In the genomic region with DNA sequence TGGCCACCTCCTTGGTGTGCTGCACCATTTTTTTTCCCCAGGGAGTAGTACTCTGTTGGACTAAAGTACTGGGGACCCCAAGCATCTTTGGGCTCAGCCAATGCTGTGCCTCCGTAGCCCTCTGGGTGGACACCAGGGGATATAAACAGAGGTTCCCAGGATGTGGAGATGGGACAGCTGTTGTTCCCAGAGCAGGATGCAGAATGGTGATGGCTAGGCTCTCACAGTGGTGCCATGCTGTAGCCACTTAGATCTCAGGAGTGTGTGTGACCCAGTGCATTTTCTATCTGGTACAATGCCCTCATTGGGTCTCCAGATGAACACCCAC, we compare ENCODE assay signal across 2 cellular contexts.
TF ChIP-seq lines count a peak whose summit lies in the region.

No MANE protein-coding gene starts in this region.

TF ChIP-seq in HepG2, 621 proteins besides CTCF, POLR2A, EP300 and RAD21:
- TF ChIP-seq, protein P1, sequence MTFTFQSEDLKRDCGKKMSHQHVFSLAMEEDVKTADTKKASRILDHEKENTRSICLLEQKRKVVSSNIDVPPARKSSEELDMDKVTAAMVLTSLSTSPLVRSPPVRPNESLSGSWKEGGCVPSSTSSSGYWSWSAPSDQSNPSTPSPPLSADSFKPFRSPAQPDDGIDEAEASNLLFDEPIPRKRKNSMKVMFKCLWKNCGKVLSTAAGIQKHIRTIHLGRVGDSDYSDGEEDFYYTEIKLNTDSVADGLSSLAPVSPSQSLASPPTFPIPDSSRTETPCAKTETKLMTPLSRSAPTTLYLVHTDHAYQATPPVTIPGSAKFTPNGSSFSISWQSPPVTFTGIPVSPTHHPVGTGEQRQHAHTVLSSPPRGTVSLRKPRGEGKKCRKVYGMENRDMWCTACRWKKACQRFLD (CRISPR knock-in tag; IDR thresholded peaks at IDR 0.05; ENCODE audit: borderline replicate concordance): no peak
- TF ChIP-seq ZNF556 (CRISPR knock-in tag; IDR thresholded peaks at IDR 0.05; ENCODE audit: borderline replicate concordance) (no peak), CAMTA2 (CRISPR knock-in tag; IDR thresholded peaks at IDR 0.05; ENCODE audit: borderline replicate concordance) (no peak), ZNF7 (CRISPR knock-in tag; IDR thresholded peaks at IDR 0.05) (no peak), ZMYM4 (CRISPR knock-in tag; IDR thresholded peaks at IDR 0.05) (no peak), ZNF570 (CRISPR knock-in tag; IDR thresholded peaks at IDR 0.05; ENCODE audit: borderline replicate concordance) (no peak), HOXA9 (CRISPR knock-in tag; IDR thresholded peaks at IDR 0.05; ENCODE audit: borderline replicate concordance) (no peak), ZNF260 (CRISPR knock-in tag; IDR thresholded peaks at IDR 0.05; ENCODE audit: borderline replicate concordance, low read depth) (no peak), ZFP62 (CRISPR knock-in tag; IDR thresholded peaks at IDR 0.05) (no peak), PRMT3 (CRISPR knock-in tag; IDR thresholded peaks at IDR 0.05; ENCODE audit: borderline replicate concordance, low read depth) (no peak), KAT2B (IDR thresholded peaks at IDR 0.05; ENCODE audit: borderline replicate concordance, low read depth, low read length) (no peak), SCMH1 (CRISPR knock-in tag; IDR thresholded peaks at IDR 0.05; ENCODE audit: borderline replicate concordance) (no peak), ZNF501 (CRISPR knock-in tag; IDR thresholded peaks at IDR 0.05) (no peak), CBX1 (IDR thresholded peaks at IDR 0.05; ENCODE audit: low read depth) (no peak), ESRRA (CRISPR knock-in tag; IDR thresholded peaks at IDR 0.05; ENCODE audit: low read depth) (no peak)
- TF ChIP-seq, protein P2, sequence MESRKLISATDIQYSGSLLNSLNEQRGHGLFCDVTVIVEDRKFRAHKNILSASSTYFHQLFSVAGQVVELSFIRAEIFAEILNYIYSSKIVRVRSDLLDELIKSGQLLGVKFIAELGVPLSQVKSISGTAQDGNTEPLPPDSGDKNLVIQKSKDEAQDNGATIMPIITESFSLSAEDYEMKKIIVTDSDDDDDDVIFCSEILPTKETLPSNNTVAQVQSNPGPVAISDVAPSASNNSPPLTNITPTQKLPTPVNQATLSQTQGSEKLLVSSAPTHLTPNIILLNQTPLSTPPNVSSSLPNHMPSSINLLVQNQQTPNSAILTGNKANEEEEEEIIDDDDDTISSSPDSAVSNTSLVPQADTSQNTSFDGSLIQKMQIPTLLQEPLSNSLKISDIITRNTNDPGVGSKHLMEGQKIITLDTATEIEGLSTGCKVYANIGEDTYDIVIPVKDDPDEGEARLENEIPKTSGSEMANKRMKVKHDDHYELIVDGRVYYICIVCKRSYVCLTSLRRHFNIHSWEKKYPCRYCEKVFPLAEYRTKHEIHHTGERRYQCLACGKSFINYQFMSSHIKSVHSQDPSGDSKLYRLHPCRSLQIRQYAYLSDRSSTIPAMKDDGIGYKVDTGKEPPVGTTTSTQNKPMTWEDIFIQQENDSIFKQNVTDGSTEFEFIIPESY (CRISPR knock-in tag; IDR thresholded peaks at IDR 0.05): no peak
- TF ChIP-seq, protein P3, sequence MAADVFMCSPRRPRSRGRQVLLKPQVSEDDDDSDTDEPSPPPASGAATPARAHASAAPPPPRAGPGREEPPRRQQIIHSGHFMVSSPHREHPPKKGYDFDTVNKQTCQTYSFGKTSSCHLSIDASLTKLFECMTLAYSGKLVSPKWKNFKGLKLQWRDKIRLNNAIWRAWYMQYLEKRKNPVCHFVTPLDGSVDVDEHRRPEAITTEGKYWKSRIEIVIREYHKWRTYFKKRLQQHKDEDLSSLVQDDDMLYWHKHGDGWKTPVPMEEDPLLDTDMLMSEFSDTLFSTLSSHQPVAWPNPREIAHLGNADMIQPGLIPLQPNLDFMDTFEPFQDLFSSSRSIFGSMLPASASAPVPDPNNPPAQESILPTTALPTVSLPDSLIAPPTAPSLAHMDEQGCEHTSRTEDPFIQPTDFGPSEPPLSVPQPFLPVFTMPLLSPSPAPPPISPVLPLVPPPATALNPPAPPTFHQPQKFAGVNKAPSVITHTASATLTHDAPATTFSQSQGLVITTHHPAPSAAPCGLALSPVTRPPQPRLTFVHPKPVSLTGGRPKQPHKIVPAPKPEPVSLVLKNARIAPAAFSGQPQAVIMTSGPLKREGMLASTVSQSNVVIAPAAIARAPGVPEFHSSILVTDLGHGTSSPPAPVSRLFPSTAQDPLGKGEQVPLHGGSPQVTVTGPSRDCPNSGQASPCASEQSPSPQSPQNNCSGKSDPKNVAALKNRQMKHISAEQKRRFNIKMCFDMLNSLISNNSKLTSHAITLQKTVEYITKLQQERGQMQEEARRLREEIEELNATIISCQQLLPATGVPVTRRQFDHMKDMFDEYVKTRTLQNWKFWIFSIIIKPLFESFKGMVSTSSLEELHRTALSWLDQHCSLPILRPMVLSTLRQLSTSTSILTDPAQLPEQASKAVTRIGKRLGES (CRISPR knock-in tag; IDR thresholded peaks at IDR 0.05; ENCODE audit: borderline replicate concordance): no peak

TF ChIP-seq in GM23338, 12 proteins besides CTCF, POLR2A, EP300 and RAD21:
- TF ChIP-seq ZNF331 (CRISPR knock-in tag; IDR thresholded peaks at IDR 0.05; ENCODE audit: low read depth) (no peak), STAT1 (IDR thresholded peaks at IDR 0.05; ENCODE audit: unreplicated experiment) (no peak), ZNF114 (CRISPR knock-in tag; IDR thresholded peaks at IDR 0.05) (no peak)
- TF ChIP-seq, protein P4, sequence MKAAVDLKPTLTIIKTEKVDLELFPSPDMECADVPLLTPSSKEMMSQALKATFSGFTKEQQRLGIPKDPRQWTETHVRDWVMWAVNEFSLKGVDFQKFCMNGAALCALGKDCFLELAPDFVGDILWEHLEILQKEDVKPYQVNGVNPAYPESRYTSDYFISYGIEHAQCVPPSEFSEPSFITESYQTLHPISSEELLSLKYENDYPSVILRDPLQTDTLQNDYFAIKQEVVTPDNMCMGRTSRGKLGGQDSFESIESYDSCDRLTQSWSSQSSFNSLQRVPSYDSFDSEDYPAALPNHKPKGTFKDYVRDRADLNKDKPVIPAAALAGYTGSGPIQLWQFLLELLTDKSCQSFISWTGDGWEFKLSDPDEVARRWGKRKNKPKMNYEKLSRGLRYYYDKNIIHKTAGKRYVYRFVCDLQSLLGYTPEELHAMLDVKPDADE (IDR thresholded peaks at IDR 0.05): no peak
